Comparison of ENCODE assay signal across 23 cellular contexts in genomic region chr12:41496009-41496408, GRCh38.
A peak's percentile ranks its signal among the peaks of the same experiment; 100 is the strongest.
DNase-seq lines count a peak whose midpoint lies in the region; ATAC-seq, FAIRE-seq and TF ChIP-seq lines count a peak whose summit lies in the region.
"Had no signal": no experiment of that assay in that cellular context is flagged by ENCODE, and none has a peak within 500 bp of the region (broad histone marks: within the 10 kb centered on the region; RNA-seq: fewer than 3 reads in every experiment).

No MANE protein-coding gene starts in this region.

- H3K27ac ChIP-seq in BLaER1 treated with 17β-estradiol and CSF1 and Interleukin-3, amounts not matched to agents 10 nM and 100 nM = no peak overlapping the region
- H3K27ac ChIP-seq in endodermal cell (ENCODE audit: low read depth, low read length) = peak overlapping the region; percentile 21
- no peak overlapping the region for H3K27ac ChIP-seq in psoas muscle
- H3K27ac ChIP-seq: A549, C4-2B had no signal

- H3K9ac ChIP-seq in BLaER1 treated with 17β-estradiol and CSF1 and Interleukin-3, amounts not matched to agents 10 nM and 100 nM = no peak overlapping the region
- H3K9ac ChIP-seq in endodermal cell (ENCODE audit: extremely low read depth, low read length, poor library complexity, severe bottlenecking) = no peak overlapping the region

- peaks cover 0 to 9% (median 5%) of the 10 kb centered on the region in 10 experiments; a peak in 7 of 20 replicates for H3K4me1 ChIP-seq in BLaER1 treated with 17β-estradiol and CSF1 and Interleukin-3, amounts not matched to agents 10 nM and 100 nM
- H3K4me1 ChIP-seq in endodermal cell (ENCODE audit: control insufficient read depth, insufficient read depth, low read length) (no peaks in the 10 kb centered on the region), psoas muscle (no peaks in the 10 kb centered on the region)
- H3K4me1 ChIP-seq: A549, BE2C, Caco-2 had no signal

- peak; percentile 42 to 95 (median 68) for ATAC-seq in psoas muscle
- no peak for ATAC-seq in HG02885 (IDR thresholded peaks at IDR 0.05; ENCODE audit: poor library complexity, unreplicated experiment)
- ATAC-seq in GM18861 (IDR thresholded peaks at IDR 0.05; ENCODE audit: unreplicated experiment) = no peak
- ATAC-seq: A549; CD8-positive, alpha-beta T cell had no signal

- DNase-seq in endodermal cell (no peak), psoas muscle (peak in 1 of 2 donors; percentile 58), HTR-8/SVneo (ENCODE audit: insufficient read length, low spot score) (no peak), HK-2 (ENCODE audit: unreplicated experiment) (no peak)
- DNase-seq: 8988T; ACHN; AML-193; BE2C; Caco-2; CD4-positive, CD25-positive, alpha-beta regulatory T cell; CD8-positive, alpha-beta T cell; DMS153; DND-41; GOT3; H7; HCEC 1CT had no signal

- H3K27ac Mint-ChIP-seq in endodermal cell = no peak overlapping the region
- H3K27ac Mint-ChIP-seq: CD4-positive, CD25-positive, alpha-beta regulatory T cell; CD8-positive, alpha-beta T cell had no signal

- H3K4me3 Mint-ChIP-seq in endodermal cell = no peak overlapping the region
- H3K4me3 Mint-ChIP-seq: CD4-positive, CD25-positive, alpha-beta regulatory T cell; CD8-positive, alpha-beta T cell had no signal

- H3K4me1 Mint-ChIP-seq in endodermal cell = peaks cover 19% of the 10 kb centered on the region
- H3K4me1 Mint-ChIP-seq: CD4-positive, CD25-positive, alpha-beta regulatory T cell had no signal

- no peaks in the 10 kb centered on the region for H3K9me3 Mint-ChIP-seq in endodermal cell
- H3K9me3 Mint-ChIP-seq: CD8-positive, alpha-beta T cell had no signal

- no peaks in the 10 kb centered on the region for H3K36me3 Mint-ChIP-seq in endodermal cell (ENCODE audit: low read depth)
- H3K36me3 Mint-ChIP-seq: CD4-positive, CD25-positive, alpha-beta regulatory T cell; CD8-positive, alpha-beta T cell had no signal

- no peaks in the 10 kb centered on the region for H3K9me3 ChIP-seq in BLaER1 treated with 17β-estradiol and CSF1 and Interleukin-3, amounts not matched to agents 10 nM and 100 nM (replicated peaks in 1 of 11)
- H3K9me3 ChIP-seq in endodermal cell (ENCODE audit: control insufficient read depth, low read length) (no peaks in the 10 kb centered on the region), psoas muscle (no peaks in the 10 kb centered on the region)
- H3K9me3 ChIP-seq: A549, BE2C, Caco-2 had no signal

- no peaks in the 10 kb centered on the region for H3K36me3 ChIP-seq in BLaER1 treated with 17β-estradiol and CSF1 and Interleukin-3, amounts not matched to agents 10 nM and 100 nM
- H3K36me3 ChIP-seq in endodermal cell (ENCODE audit: control insufficient read depth, insufficient read depth, low read length) (no peaks in the 10 kb centered on the region), psoas muscle (ENCODE audit: insufficient read depth in 1 of 2, low read depth in 1 of 2) (no peaks in the 10 kb centered on the region)
- H3K36me3 ChIP-seq: BE2C had no signal

- no peaks in the 10 kb centered on the region for H3K27me3 Mint-ChIP-seq in endodermal cell (ENCODE audit: insufficient read depth)

- H3K27me3 ChIP-seq in BLaER1 treated with 17β-estradiol and CSF1 and Interleukin-3, amounts not matched to agents 10 nM and 100 nM = no peaks in the 10 kb centered on the region
- H3K27me3 ChIP-seq in endodermal cell (ENCODE audit: control insufficient read depth, insufficient read depth, low read length, poor library complexity, severe bottlenecking) = no peaks in the 10 kb centered on the region
- H3K27me3 ChIP-seq in psoas muscle (ENCODE audit: insufficient read depth in 3 of 3, low read length in 2 of 3) = no peaks in the 10 kb centered on the region
- H3K27me3 ChIP-seq: BE2C had no signal

- TF ChIP-seq CTCF in endodermal cell (conservative IDR thresholded peaks at IDR 0.05) = no peak
- no peak for TF ChIP-seq CTCF in psoas muscle (IDR thresholded peaks at IDR 0.05)

- peak overlapping the region in 7 of 11 experiments; percentile 1 to 34 (median 11); a peak in 7 of 22 replicates for H3K4me2 ChIP-seq in BLaER1 treated with 17β-estradiol and CSF1 and Interleukin-3, amounts not matched to agents 10 nM and 100 nM
- H3K4me2 ChIP-seq: A549 had no signal

- intact Hi-C loops in psoas muscle (cut with DNase I) = no loop called here

- 90 to 100% methylated on average over 1 to 4 of the region's 4 CpGs for WGBS in endodermal cell (ENCODE audit: insufficient coverage in 1 of 2, insufficient read length in 1 of 2), 2 experiments
- WGBS in psoas muscle, 3 donors = 15 to 35% (median 24%) methylated on average over 4 of the region's 4 CpGs

- no peaks in the 10 kb centered on the region for H4K20me1 ChIP-seq in BLaER1 treated with 17β-estradiol and CSF1 and Interleukin-3, amounts not matched to agents 10 nM and 100 nM

- FAIRE-seq in HTR-8/SVneo (lab: Jason Lieb, UNC) = no peak
- FAIRE-seq: G401.6, GM12892 had no signal

- no peak overlapping the region for H3K4me3 ChIP-seq in BLaER1 treated with 17β-estradiol and CSF1 and Interleukin-3, amounts not matched to agents 10 nM and 100 nM
- H3K4me3 ChIP-seq in endodermal cell (ENCODE audit: low read length) (no peak overlapping the region), psoas muscle (no peak overlapping the region)
- H3K4me3 ChIP-seq: A549 had no signal

Comparison
In these comparisons a context has a peak if more than half of its experiments do, and no peak if none do; other contexts are left out.
1. ATAC-seq: peak in psoas muscle (4 of 4); none in HG02885 (single experiment) and GM18861 (single experiment).